Comparison of ENCODE assay signal across 11 cellular contexts in genomic region chr17:42354956-42355843, GRCh38. TPM values are rescaled to one million over a fixed set of nuclear protein-coding genes. Genes with fewer than 3 reads are reported as not detected.
DNase-seq lines count a peak whose midpoint lies in the region; ATAC-seq, FAIRE-seq and TF ChIP-seq lines count a peak whose summit lies in the region.
"Had no signal": no experiment of that assay in that cellular context is flagged by ENCODE, and none has a peak within 500 bp of the region (broad histone marks: within the 10 kb centered on the region; RNA-seq: fewer than 3 reads in every experiment).

No MANE protein-coding gene starts in this region.

- peaks cover 78% of the 10 kb centered on the region for H4K20me1 ChIP-seq in BLaER1

- CTCF ChIA-PET in CD8-positive, alpha-beta T cell (lab: Charles Lee), result interaction anchor here (1.5 to 2.3 kb wide), 2 partner anchors 51 to 66 kb away, joined by 3 to 6 read pairs; no protein-coding TSS in a partner anchor

- H3K27ac ChIP-seq in BLaER1, result no peak overlapping the region
- peak overlapping the region; percentile 44 for H3K27ac ChIP-seq in neutrophil
- H3K27ac ChIP-seq in CD8-positive, alpha-beta T cell (ENCODE audit: low read depth, low read length), result no peak overlapping the region

- no peaks in the 10 kb centered on the region for H3K9me3 ChIP-seq in BLaER1
- H3K9me3 ChIP-seq in adipocyte (ENCODE audit: control insufficient read depth, low read length), result no peaks in the 10 kb centered on the region
- no peaks in the 10 kb centered on the region for H3K9me3 ChIP-seq in neutrophil
- H3K9me3 ChIP-seq in CD8-positive, alpha-beta T cell (ENCODE audit: low read length), result no peaks in the 10 kb centered on the region

- H3K36me3 Mint-ChIP-seq in CD8-positive, alpha-beta T cell, result peaks cover 20% of the 10 kb centered on the region

- peak; percentile 26 for FAIRE-seq in GM18507 (lab: Jason Lieb, UNC)

- H3K4me3 ChIP-seq in BLaER1 (no peak overlapping the region), adipocyte (ENCODE audit: low read length) (no peak overlapping the region), neutrophil (ENCODE audit: low read depth in 1 of 2, low read length in 1 of 2) (no peak overlapping the region)
- no peak overlapping the region for H3K4me3 ChIP-seq in CD8-positive, alpha-beta T cell (ENCODE audit: low read depth, low read length)

- H3K9me3 Mint-ChIP-seq in CD8-positive, alpha-beta T cell, result no peaks in the 10 kb centered on the region

- intact Hi-C loops in CD8-positive, alpha-beta T cell (cut with DNase I, micrococcal nuclease), result loop anchor here (1.0 to 5.0 kb wide), 2 partner anchors 24 to 47 kb away; no protein-coding TSS in a partner anchor

- H3K4me1 Mint-ChIP-seq in CD8-positive, alpha-beta T cell (ENCODE audit: low read depth), result peaks cover 43% of the 10 kb centered on the region

- no peak for ATAC-seq in GM18858 (IDR thresholded peaks at IDR 0.05; ENCODE audit: unreplicated experiment)
- ATAC-seq in CD8-positive, alpha-beta T cell, result no peak
- no peak for ATAC-seq in HG02840 (IDR thresholded peaks at IDR 0.05; ENCODE audit: low FRiP score, unreplicated experiment)

- no peaks in the 10 kb centered on the region for H3K27me3 Mint-ChIP-seq in CD8-positive, alpha-beta T cell (ENCODE audit: low read depth)

- no peak overlapping the region for H3K9ac ChIP-seq in BLaER1
- H3K9ac ChIP-seq in adipocyte (ENCODE audit: low read length), result no peak overlapping the region

- peak overlapping the region; percentile 37; the same call in 1 of the 2 replicates for H3K4me2 ChIP-seq in BLaER1

- no peak for DNase-seq in GM18507 (ENCODE audit: extremely low spot score, insufficient read length, low read depth)
- DNase-seq in adipocyte (ENCODE audit: low read depth), result peak; percentile 89
- DNase-seq in activated gamma-delta T cell treated with Interleukin-2 at 50 U/mL for 16 hours, result no peak
- no peak for DNase-seq in CD8-positive, alpha-beta T cell
- DNase-seq: Calu3, hippocampal formation, KG1 had no signal

- no peak overlapping the region for H3K27ac Mint-ChIP-seq in CD8-positive, alpha-beta T cell

- H3K27me3 ChIP-seq in BLaER1 (no peaks in the 10 kb centered on the region), adipocyte (replicated peaks; ENCODE audit: control insufficient read depth, insufficient read depth, low read length) (no peaks in the 10 kb centered on the region), neutrophil (no peaks in the 10 kb centered on the region)
- H3K27me3 ChIP-seq in CD8-positive, alpha-beta T cell (ENCODE audit: insufficient read depth, low read length), result no peaks in the 10 kb centered on the region

- H3K4me3 Mint-ChIP-seq in CD8-positive, alpha-beta T cell, result no peak overlapping the region

- peaks cover 16% of the 10 kb centered on the region for H3K4me1 ChIP-seq in BLaER1
- peaks cover 39% of the 10 kb centered on the region for H3K4me1 ChIP-seq in adipocyte (ENCODE audit: control insufficient read depth, insufficient read depth, low read length)
- peaks cover 0 to 10% of the 10 kb centered on the region in 2 experiments for H3K4me1 ChIP-seq in neutrophil (ENCODE audit: control insufficient read depth in 1 of 2, insufficient read depth in 1 of 2, low read depth in 1 of 2, low read length in 1 of 2)
- peaks cover 15% of the 10 kb centered on the region for H3K4me1 ChIP-seq in CD8-positive, alpha-beta T cell (ENCODE audit: insufficient read depth, low read length)

- POLR2A ChIA-PET in CD8-positive, alpha-beta T cell (lab: Charles Lee), result no interaction called here

- no peaks in the 10 kb centered on the region for H3K36me3 ChIP-seq in BLaER1
- peaks cover 17% of the 10 kb centered on the region for H3K36me3 ChIP-seq in adipocyte (ENCODE audit: control insufficient read depth, insufficient read depth, low read length, severe bottlenecking)
- H3K36me3 ChIP-seq in neutrophil, result peaks cover 5% of the 10 kb centered on the region
- no peaks in the 10 kb centered on the region for H3K36me3 ChIP-seq in CD8-positive, alpha-beta T cell (ENCODE audit: insufficient read depth, low read length)

- no peak for TF ChIP-seq CTCF in neutrophil (IDR thresholded peaks at IDR 0.05)
- TF ChIP-seq CTCF in CD8-positive, alpha-beta T cell (IDR thresholded peaks at IDR 0.05), result no peak

RNA-seq across cellular contexts. Expression of gene STAT3, which starts 33.0 kb away (rescaled TPM):
- total RNA-seq in CD8-positive, alpha-beta T cell, result 100 to 1,000 TPM; 338 to 343 TPM
